ENCODE assay signal across 1 cellular context in genomic region chr10:30359373-30360206, GRCh38.
TF ChIP-seq lines count a peak whose summit lies in the region.

No MANE protein-coding gene starts in this region.

TF ChIP-seq in GM23338, 12 proteins besides CTCF, POLR2A, EP300 and RAD21 (continued from another document):
- TF ChIP-seq ZNF462 (CRISPR knock-in tag; IDR thresholded peaks at IDR 0.05) (no peak), ZNF331 (CRISPR knock-in tag; IDR thresholded peaks at IDR 0.05; ENCODE audit: low read depth) (no peak), POLR2AphosphoS5 (IDR thresholded peaks at IDR 0.05; ENCODE audit: low read depth) (no peak), CREB1 (CRISPR knock-in tag; IDR thresholded peaks at IDR 0.05; ENCODE audit: low read depth) (no peak), EZH2 (IDR thresholded peaks at IDR 0.05; ENCODE audit: low read depth, unreplicated experiment) (no peak), ETS1 (IDR thresholded peaks at IDR 0.05) (no peak), EZH2phosphoT487 (IDR thresholded peaks at IDR 0.05; ENCODE audit: unreplicated experiment) (no peak), ZNF114 (CRISPR knock-in tag; IDR thresholded peaks at IDR 0.05) (no peak), JUNB (IDR thresholded peaks at IDR 0.05; ENCODE audit: unreplicated experiment) (no peak), NANOG (IDR thresholded peaks at IDR 0.05; ENCODE audit: borderline replicate concordance) (no peak)
